ENCODE assay signal across 1 cellular context in genomic region chr11:86511086-86511551, GRCh38.
TF ChIP-seq lines count a peak whose summit lies in the region.

No MANE protein-coding gene starts in this region.

TF ChIP-seq in K562, 482 proteins besides CTCF, POLR2A, EP300 and RAD21 (continued from another document and continues in another):
- TF ChIP-seq ZFP30 (CRISPR knock-in tag; IDR thresholded peaks at IDR 0.05; ENCODE audit: borderline replicate concordance) = no peak
- TF ChIP-seq JUND (IDR thresholded peaks at IDR 0.05; ENCODE audit: borderline replicate concordance, low read depth, low read length) = peak; percentile 80
- TF ChIP-seq JUND (tag; IDR thresholded peaks at IDR 0.05; ENCODE audit: borderline replicate concordance, low read depth, low read length) = peak; percentile 81; the same call in 2 of the 3 replicates
- TF ChIP-seq CXXC5 (CRISPR knock-in tag; IDR thresholded peaks at IDR 0.05) = no peak
- TF ChIP-seq NFIC (IDR thresholded peaks at IDR 0.05) = no peak
- TF ChIP-seq, protein P1, sequence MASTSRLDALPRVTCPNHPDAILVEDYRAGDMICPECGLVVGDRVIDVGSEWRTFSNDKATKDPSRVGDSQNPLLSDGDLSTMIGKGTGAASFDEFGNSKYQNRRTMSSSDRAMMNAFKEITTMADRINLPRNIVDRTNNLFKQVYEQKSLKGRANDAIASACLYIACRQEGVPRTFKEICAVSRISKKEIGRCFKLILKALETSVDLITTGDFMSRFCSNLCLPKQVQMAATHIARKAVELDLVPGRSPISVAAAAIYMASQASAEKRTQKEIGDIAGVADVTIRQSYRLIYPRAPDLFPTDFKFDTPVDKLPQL (IDR thresholded peaks at IDR 0.05; ENCODE audit: extremely low read depth, insufficient read length) = no peak
- no peak for TF ChIP-seq POLR2B (IDR thresholded peaks at IDR 0.05; ENCODE audit: low read depth, partially characterized antibody)
- TF ChIP-seq PPARD (CRISPR knock-in tag; IDR thresholded peaks at IDR 0.05) = no peak
- no peak for TF ChIP-seq THRAP3 (IDR thresholded peaks at IDR 0.05; ENCODE audit: borderline replicate concordance)
- TF ChIP-seq DACH1 (IDR thresholded peaks at IDR 0.05; ENCODE audit: partially characterized antibody) = no peak
- TF ChIP-seq ZNF253 (CRISPR knock-in tag; conservative IDR thresholded peaks at IDR 0.05) = no peak
- TF ChIP-seq, protein P2, sequence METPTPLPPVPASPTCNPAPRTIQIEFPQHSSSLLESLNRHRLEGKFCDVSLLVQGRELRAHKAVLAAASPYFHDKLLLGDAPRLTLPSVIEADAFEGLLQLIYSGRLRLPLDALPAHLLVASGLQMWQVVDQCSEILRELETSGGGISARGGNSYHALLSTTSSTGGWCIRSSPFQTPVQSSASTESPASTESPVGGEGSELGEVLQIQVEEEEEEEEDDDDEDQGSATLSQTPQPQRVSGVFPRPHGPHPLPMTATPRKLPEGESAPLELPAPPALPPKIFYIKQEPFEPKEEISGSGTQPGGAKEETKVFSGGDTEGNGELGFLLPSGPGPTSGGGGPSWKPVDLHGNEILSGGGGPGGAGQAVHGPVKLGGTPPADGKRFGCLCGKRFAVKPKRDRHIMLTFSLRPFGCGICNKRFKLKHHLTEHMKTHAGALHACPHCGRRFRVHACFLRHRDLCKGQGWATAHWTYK (CRISPR knock-in tag; IDR thresholded peaks at IDR 0.05) = 0 out of 2 replicates have a peak, but pooled peaks have one; percentile 27
- TF ChIP-seq, protein P3, sequence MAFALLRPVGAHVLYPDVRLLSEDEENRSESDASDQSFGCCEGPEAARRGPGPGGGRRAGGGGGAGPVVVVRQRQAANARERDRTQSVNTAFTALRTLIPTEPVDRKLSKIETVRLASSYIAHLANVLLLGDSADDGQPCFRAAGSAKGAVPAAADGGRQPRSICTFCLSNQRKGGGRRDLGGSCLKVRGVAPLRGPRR (CRISPR knock-in tag; IDR thresholded peaks at IDR 0.05) = no peak
- no peak for TF ChIP-seq LCOR (CRISPR knock-in tag; IDR thresholded peaks at IDR 0.05)
- TF ChIP-seq SRSF3 (IDR thresholded peaks at IDR 0.05; ENCODE audit: insufficient read depth, low read length) = no peak
- TF ChIP-seq E2F3 (CRISPR knock-in tag; IDR thresholded peaks at IDR 0.05) = no peak
- no peak for TF ChIP-seq TAF9B (IDR thresholded peaks at IDR 0.05; ENCODE audit: partially characterized antibody)
- TF ChIP-seq IFI16 (CRISPR knock-in tag; IDR thresholded peaks at IDR 0.05) = no peak
- TF ChIP-seq PHF8 (IDR thresholded peaks at IDR 0.05; ENCODE audit: borderline replicate concordance, low read length) = no peak
- 0 out of 2 replicates have a peak, but pooled peaks have one; percentile 9 for TF ChIP-seq ZNF24 (IDR thresholded peaks at IDR 0.05)
- TF ChIP-seq ZNF551 (CRISPR knock-in tag; IDR thresholded peaks at IDR 0.05) = no peak
- no peak for TF ChIP-seq NFE2L1 (tag; IDR thresholded peaks at IDR 0.05; ENCODE audit: borderline replicate concordance, low read depth)
- TF ChIP-seq PHB (CRISPR knock-in tag; IDR thresholded peaks at IDR 0.05) = no peak
- TF ChIP-seq, protein P4, sequence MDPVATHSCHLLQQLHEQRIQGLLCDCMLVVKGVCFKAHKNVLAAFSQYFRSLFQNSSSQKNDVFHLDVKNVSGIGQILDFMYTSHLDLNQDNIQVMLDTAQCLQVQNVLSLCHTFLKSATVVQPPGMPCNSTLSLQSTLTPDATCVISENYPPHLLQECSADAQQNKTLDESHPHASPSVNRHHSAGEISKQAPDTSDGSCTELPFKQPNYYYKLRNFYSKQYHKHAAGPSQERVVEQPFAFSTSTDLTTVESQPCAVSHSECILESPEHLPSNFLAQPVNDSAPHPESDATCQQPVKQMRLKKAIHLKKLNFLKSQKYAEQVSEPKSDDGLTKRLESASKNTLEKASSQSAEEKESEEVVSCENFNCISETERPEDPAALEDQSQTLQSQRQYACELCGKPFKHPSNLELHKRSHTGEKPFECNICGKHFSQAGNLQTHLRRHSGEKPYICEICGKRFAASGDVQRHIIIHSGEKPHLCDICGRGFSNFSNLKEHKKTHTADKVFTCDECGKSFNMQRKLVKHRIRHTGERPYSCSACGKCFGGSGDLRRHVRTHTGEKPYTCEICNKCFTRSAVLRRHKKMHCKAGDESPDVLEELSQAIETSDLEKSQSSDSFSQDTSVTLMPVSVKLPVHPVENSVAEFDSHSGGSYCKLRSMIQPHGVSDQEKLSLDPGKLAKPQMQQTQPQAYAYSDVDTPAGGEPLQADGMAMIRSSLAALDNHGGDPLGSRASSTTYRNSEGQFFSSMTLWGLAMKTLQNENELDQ (CRISPR knock-in tag; IDR thresholded peaks at IDR 0.05; ENCODE audit: borderline replicate concordance) = no peak
- no peak for TF ChIP-seq ZBED1 (IDR thresholded peaks at IDR 0.05)
- TF ChIP-seq PHB2 (IDR thresholded peaks at IDR 0.05; ENCODE audit: low read depth) = no peak
- TF ChIP-seq TFAM (CRISPR knock-in tag; conservative IDR thresholded peaks at IDR 0.05) = no peak
- no peak for TF ChIP-seq ZNF668 (CRISPR knock-in tag; IDR thresholded peaks at IDR 0.05)
- no peak for TF ChIP-seq DIDO1 (tag; IDR thresholded peaks at IDR 0.05; ENCODE audit: low read depth)
- no peak for TF ChIP-seq REST (CRISPR knock-in tag; IDR thresholded peaks at IDR 0.05; ENCODE audit: low read depth)
- no peak for TF ChIP-seq HMGN3 (IDR thresholded peaks at IDR 0.05; ENCODE audit: borderline replicate concordance, extremely low read depth, insufficient read length, low read depth, low read length)
- TF ChIP-seq HSF4 (CRISPR knock-in tag; IDR thresholded peaks at IDR 0.05; ENCODE audit: borderline replicate concordance) = peak; percentile 78; the same call in 1 of the 2 replicates
- TF ChIP-seq BRF1 (IDR thresholded peaks at IDR 0.05; ENCODE audit: borderline replicate concordance, extremely low read depth, insufficient read length) = no peak
- TF ChIP-seq, protein P5, sequence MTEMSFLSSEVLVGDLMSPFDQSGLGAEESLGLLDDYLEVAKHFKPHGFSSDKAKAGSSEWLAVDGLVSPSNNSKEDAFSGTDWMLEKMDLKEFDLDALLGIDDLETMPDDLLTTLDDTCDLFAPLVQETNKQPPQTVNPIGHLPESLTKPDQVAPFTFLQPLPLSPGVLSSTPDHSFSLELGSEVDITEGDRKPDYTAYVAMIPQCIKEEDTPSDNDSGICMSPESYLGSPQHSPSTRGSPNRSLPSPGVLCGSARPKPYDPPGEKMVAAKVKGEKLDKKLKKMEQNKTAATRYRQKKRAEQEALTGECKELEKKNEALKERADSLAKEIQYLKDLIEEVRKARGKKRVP (CRISPR knock-in tag; IDR thresholded peaks at IDR 0.05) = no peak
- TF ChIP-seq SP2 (IDR thresholded peaks at IDR 0.05; ENCODE audit: extremely low read depth, low read depth, low read length, poor library complexity, severe bottlenecking) = no peak
- TF ChIP-seq STAT6 (CRISPR knock-in tag; IDR thresholded peaks at IDR 0.05) = no peak
- no peak for TF ChIP-seq EZH2 (IDR thresholded peaks at IDR 0.05; ENCODE audit: borderline replicate concordance, low read depth, low read length)
- no peak for TF ChIP-seq ZNF57 (CRISPR knock-in tag; IDR thresholded peaks at IDR 0.05)
- no peak for TF ChIP-seq OTX1 (CRISPR knock-in tag; IDR thresholded peaks at IDR 0.05)
- no peak for TF ChIP-seq CBFB (CRISPR knock-in tag; IDR thresholded peaks at IDR 0.05)
- TF ChIP-seq EP400 (IDR thresholded peaks at IDR 0.05) = peak; percentile 23; the same call in 1 of the 2 replicates
- TF ChIP-seq CHD4 (IDR thresholded peaks at IDR 0.05; ENCODE audit: insufficient read depth, insufficient replicate concordance, low read depth, low read length, poor library complexity, severe bottlenecking) = no peak
- no peak for TF ChIP-seq ZNF347 (CRISPR knock-in tag; IDR thresholded peaks at IDR 0.05; ENCODE audit: low read depth)
- no peak for TF ChIP-seq RBM25 (IDR thresholded peaks at IDR 0.05; ENCODE audit: low read depth, low read length, severe bottlenecking)
- TF ChIP-seq, protein P6, sequence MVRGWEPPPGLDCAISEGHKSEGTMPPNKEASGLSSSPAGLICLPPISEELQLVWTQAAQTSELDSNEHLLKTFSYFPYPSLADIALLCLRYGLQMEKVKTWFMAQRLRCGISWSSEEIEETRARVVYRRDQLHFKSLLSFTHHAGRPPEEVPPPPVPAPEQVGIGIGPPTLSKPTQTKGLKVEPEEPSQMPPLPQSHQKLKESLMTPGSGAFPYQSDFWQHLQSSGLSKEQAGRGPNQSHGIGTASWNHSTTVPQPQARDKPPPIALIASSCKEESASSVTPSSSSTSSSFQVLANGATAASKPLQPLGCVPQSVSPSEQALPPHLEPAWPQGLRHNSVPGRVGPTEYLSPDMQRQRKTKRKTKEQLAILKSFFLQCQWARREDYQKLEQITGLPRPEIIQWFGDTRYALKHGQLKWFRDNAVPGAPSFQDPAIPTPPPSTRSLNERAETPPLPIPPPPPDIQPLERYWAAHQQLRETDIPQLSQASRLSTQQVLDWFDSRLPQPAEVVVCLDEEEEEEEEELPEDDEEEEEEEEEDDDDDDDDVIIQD (CRISPR knock-in tag; IDR thresholded peaks at IDR 0.05) = no peak
- TF ChIP-seq RBM22 (IDR thresholded peaks at IDR 0.05; ENCODE audit: low read depth, low read length, poor library complexity, severe bottlenecking) = no peak
- TF ChIP-seq, protein P7, sequence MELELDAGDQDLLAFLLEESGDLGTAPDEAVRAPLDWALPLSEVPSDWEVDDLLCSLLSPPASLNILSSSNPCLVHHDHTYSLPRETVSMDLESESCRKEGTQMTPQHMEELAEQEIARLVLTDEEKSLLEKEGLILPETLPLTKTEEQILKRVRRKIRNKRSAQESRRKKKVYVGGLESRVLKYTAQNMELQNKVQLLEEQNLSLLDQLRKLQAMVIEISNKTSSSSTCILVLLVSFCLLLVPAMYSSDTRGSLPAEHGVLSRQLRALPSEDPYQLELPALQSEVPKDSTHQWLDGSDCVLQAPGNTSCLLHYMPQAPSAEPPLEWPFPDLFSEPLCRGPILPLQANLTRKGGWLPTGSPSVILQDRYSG (tag; conservative IDR thresholded peaks at IDR 0.05; ENCODE audit: low read depth) = no peak
- TF ChIP-seq STAT5B (CRISPR knock-in tag; IDR thresholded peaks at IDR 0.05) = no peak
- TF ChIP-seq SMARCA4 (IDR thresholded peaks at IDR 0.05) = peak; percentile 58; the same call in 1 of the 2 replicates
- TF ChIP-seq GTF2F1 (IDR thresholded peaks at IDR 0.05; ENCODE audit: low read depth, low read length) = no peak
- no peak for TF ChIP-seq NR2F6 (CRISPR knock-in tag; IDR thresholded peaks at IDR 0.05)
- TF ChIP-seq ZNF696 (CRISPR knock-in tag; conservative IDR thresholded peaks at IDR 0.05) = no peak
- no peak for TF ChIP-seq ARHGAP35 (IDR thresholded peaks at IDR 0.05; ENCODE audit: partially characterized antibody)
- TF ChIP-seq, protein P8, sequence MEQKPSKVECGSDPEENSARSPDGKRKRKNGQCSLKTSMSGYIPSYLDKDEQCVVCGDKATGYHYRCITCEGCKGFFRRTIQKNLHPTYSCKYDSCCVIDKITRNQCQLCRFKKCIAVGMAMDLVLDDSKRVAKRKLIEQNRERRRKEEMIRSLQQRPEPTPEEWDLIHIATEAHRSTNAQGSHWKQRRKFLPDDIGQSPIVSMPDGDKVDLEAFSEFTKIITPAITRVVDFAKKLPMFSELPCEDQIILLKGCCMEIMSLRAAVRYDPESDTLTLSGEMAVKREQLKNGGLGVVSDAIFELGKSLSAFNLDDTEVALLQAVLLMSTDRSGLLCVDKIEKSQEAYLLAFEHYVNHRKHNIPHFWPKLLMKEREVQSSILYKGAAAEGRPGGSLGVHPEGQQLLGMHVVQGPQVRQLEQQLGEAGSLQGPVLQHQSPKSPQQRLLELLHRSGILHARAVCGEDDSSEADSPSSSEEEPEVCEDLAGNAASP (IDR thresholded peaks at IDR 0.05) = no peak
- TF ChIP-seq ZNF263 (CRISPR knock-in tag; IDR thresholded peaks at IDR 0.05; ENCODE audit: borderline replicate concordance) = no peak
- TF ChIP-seq MLX (CRISPR knock-in tag; conservative IDR thresholded peaks at IDR 0.05) = no peak
- TF ChIP-seq HDAC2 (IDR thresholded peaks at IDR 0.05) = no peak
